2 cellular contexts compared by ENCODE assay signal in genomic region chr6:44072452-44072958, GRCh38.
TF ChIP-seq lines count a peak whose summit lies in the region.

No MANE protein-coding gene starts in this region.

TF ChIP-seq in WTC11, 78 proteins besides CTCF, POLR2A, EP300 and RAD21 (continued from another document):
- no peak for TF ChIP-seq E2F5 (CRISPR knock-in tag; IDR thresholded peaks at IDR 0.05)
- TF ChIP-seq, protein P1, sequence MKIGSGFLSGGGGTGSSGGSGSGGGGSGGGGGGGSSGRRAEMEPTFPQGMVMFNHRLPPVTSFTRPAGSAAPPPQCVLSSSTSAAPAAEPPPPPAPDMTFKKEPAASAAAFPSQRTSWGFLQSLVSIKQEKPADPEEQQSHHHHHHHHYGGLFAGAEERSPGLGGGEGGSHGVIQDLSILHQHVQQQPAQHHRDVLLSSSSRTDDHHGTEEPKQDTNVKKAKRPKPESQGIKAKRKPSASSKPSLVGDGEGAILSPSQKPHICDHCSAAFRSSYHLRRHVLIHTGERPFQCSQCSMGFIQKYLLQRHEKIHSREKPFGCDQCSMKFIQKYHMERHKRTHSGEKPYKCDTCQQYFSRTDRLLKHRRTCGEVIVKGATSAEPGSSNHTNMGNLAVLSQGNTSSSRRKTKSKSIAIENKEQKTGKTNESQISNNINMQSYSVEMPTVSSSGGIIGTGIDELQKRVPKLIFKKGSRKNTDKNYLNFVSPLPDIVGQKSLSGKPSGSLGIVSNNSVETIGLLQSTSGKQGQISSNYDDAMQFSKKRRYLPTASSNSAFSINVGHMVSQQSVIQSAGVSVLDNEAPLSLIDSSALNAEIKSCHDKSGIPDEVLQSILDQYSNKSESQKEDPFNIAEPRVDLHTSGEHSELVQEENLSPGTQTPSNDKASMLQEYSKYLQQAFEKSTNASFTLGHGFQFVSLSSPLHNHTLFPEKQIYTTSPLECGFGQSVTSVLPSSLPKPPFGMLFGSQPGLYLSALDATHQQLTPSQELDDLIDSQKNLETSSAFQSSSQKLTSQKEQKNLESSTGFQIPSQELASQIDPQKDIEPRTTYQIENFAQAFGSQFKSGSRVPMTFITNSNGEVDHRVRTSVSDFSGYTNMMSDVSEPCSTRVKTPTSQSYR (CRISPR knock-in tag; IDR thresholded peaks at IDR 0.05), result no peak
- no peak for TF ChIP-seq NFE2L1 (CRISPR knock-in tag; IDR thresholded peaks at IDR 0.05)
- no peak for TF ChIP-seq JAZF1 (CRISPR knock-in tag; IDR thresholded peaks at IDR 0.05)
- TF ChIP-seq, protein P2, sequence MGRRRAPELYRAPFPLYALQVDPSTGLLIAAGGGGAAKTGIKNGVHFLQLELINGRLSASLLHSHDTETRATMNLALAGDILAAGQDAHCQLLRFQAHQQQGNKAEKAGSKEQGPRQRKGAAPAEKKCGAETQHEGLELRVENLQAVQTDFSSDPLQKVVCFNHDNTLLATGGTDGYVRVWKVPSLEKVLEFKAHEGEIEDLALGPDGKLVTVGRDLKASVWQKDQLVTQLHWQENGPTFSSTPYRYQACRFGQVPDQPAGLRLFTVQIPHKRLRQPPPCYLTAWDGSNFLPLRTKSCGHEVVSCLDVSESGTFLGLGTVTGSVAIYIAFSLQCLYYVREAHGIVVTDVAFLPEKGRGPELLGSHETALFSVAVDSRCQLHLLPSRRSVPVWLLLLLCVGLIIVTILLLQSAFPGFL (CRISPR knock-in tag; IDR thresholded peaks at IDR 0.05; ENCODE audit: borderline replicate concordance), result no peak

TF ChIP-seq in liver, 16 proteins besides CTCF, POLR2A, EP300 and RAD21 (continued from another document):
- TF ChIP-seq, protein P3, sequence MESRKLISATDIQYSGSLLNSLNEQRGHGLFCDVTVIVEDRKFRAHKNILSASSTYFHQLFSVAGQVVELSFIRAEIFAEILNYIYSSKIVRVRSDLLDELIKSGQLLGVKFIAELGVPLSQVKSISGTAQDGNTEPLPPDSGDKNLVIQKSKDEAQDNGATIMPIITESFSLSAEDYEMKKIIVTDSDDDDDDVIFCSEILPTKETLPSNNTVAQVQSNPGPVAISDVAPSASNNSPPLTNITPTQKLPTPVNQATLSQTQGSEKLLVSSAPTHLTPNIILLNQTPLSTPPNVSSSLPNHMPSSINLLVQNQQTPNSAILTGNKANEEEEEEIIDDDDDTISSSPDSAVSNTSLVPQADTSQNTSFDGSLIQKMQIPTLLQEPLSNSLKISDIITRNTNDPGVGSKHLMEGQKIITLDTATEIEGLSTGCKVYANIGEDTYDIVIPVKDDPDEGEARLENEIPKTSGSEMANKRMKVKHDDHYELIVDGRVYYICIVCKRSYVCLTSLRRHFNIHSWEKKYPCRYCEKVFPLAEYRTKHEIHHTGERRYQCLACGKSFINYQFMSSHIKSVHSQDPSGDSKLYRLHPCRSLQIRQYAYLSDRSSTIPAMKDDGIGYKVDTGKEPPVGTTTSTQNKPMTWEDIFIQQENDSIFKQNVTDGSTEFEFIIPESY (IDR thresholded peaks at IDR 0.05), result no peak
- TF ChIP-seq NR2F2 (IDR thresholded peaks at IDR 0.05), result no peak
- TF ChIP-seq MAX (IDR thresholded peaks at IDR 0.05), result no peak
